16 cellular contexts compared by ENCODE assay signal in genomic region chr3:149020196-149020838, GRCh38. TPM values are rescaled to one million over a fixed set of nuclear protein-coding genes. Genes with fewer than 3 reads are reported as not detected.
DNase-seq lines count a peak whose midpoint lies in the region; ATAC-seq and TF ChIP-seq lines count a peak whose summit lies in the region.
"Had no signal": no experiment of that assay in that cellular context is flagged by ENCODE, and none has a peak within 500 bp of the region (broad histone marks: within the 10 kb centered on the region; RNA-seq: fewer than 3 reads in every experiment).

No MANE protein-coding gene starts in this region.

- no peak for TF ChIP-seq CTCF in gastrocnemius medialis (IDR thresholded peaks at IDR 0.05 in 4 of 5, conservative IDR thresholded peaks at IDR 0.05 in 1 of 5)

- peak overlapping the region; percentile 98 to 100 (median 100) for H3K27ac ChIP-seq in gastrocnemius medialis
- H3K27ac ChIP-seq: Peyer's patch had no signal

- intact Hi-C loops in activated CD4-positive, alpha-beta T cell treated with anti-CD3 and anti-CD28 coated beads, Interleukin-2, amount 10 ng/mL, durations not matched to agents 24 days and 14 days (cut with micrococcal nuclease) = no loop called here
- intact Hi-C loops in left cardiac atrium (cut with DNase I) (loop anchor here in 1 of 2 donors (5.0 kb wide), 1 partner anchor 63 kb away; no protein-coding TSS in a partner anchor), gastrocnemius medialis (cut with DNase I; ENCODE audit: low total_unique reads) (no loop called here)

- peaks cover 8% of the 10 kb centered on the region for H3K9me3 Mint-ChIP-seq in activated CD4-positive, alpha-beta T cell treated with anti-CD3 and anti-CD28 coated beads, Interleukin-2, amount 10 ng/mL, durations not matched to agents 24 days and 14 days
- H3K9me3 Mint-ChIP-seq in activated T-helper 17 cell treated with anti-CD3 and anti-CD28 coated beads, Interleukin-2, amount 50 U/mL, for 72 hours = no peaks in the 10 kb centered on the region

- peak; percentile 21 for DNase-seq in activated CD4-positive, alpha-beta T cell treated with anti-CD3 and anti-CD28 coated beads, Interleukin-2, amount 10 ng/mL, durations not matched to agents 24 days and 14 days
- DNase-seq in activated CD4-positive, alpha-beta T cell treated with anti-CD3 and anti-CD28 coated beads, Interleukin-2, amount 50 U/mL, for 1 hour = no peak
- no peak for DNase-seq in left cardiac atrium
- DNase-seq in gastrocnemius medialis = peak in 1 of 2 donors; percentile 69
- no peak for DNase-seq in stimulated activated CD4-positive, alpha-beta T cell treated with anti-CD3 and anti-CD28 coated beads, Interleukin-4, amount 100 ng/mL, for 4 hours
- DNase-seq in NCI-H146 treated with DMSO at 0.1 percent for 48 hours (lab: John Stamatoyannopoulos, UW; ENCODE audit: unreplicated experiment) = no peak
- DNase-seq: activated CD4-positive, alpha-beta T cell treated with anti-CD3 and anti-CD28 coated beads for 1 hour; COR-L47; effector CD4-positive, alpha-beta T cell; NCI-H1694 treated with DMSO at 0.1 percent for 48 hours; Peyer's patch; T-cell had no signal

- no peak for TF ChIP-seq POLR2A in gastrocnemius medialis (IDR thresholded peaks at IDR 0.05)

- H3K36me3 Mint-ChIP-seq in activated CD4-positive, alpha-beta T cell treated with anti-CD3 and anti-CD28 coated beads, Interleukin-2, amount 10 ng/mL, durations not matched to agents 24 days and 14 days (ENCODE audit: low read depth) = peaks cover 34% of the 10 kb centered on the region
- H3K36me3 Mint-ChIP-seq in activated T-helper 17 cell treated with anti-CD3 and anti-CD28 coated beads, Interleukin-2, amount 50 U/mL, for 72 hours (ENCODE audit: low read depth) = peaks cover 82% of the 10 kb centered on the region

- no peak overlapping the region for H3K27ac Mint-ChIP-seq in activated CD4-positive, alpha-beta T cell treated with anti-CD3 and anti-CD28 coated beads, Interleukin-2, amount 10 ng/mL, durations not matched to agents 24 days and 14 days
- H3K27ac Mint-ChIP-seq in activated T-helper 17 cell treated with anti-CD3 and anti-CD28 coated beads, Interleukin-2, amount 50 U/mL, for 72 hours = peak overlapping the region; percentile 14

- peaks cover 69 to 76% of the 10 kb centered on the region in 2 donors for H3K4me1 ChIP-seq in gastrocnemius medialis
- H3K4me1 ChIP-seq: Peyer's patch had no signal

- no peak overlapping the region for H3K4me3 ChIP-seq in gastrocnemius medialis
- H3K4me3 ChIP-seq: Peyer's patch, smooth muscle cell had no signal

- no peaks in the 10 kb centered on the region for H3K27me3 ChIP-seq in gastrocnemius medialis
- H3K27me3 ChIP-seq: Peyer's patch had no signal

- peaks cover 11% of the 10 kb centered on the region for H3K4me1 Mint-ChIP-seq in activated CD4-positive, alpha-beta T cell treated with anti-CD3 and anti-CD28 coated beads, Interleukin-2, amount 10 ng/mL, durations not matched to agents 24 days and 14 days
- H3K4me1 Mint-ChIP-seq in activated T-helper 17 cell treated with anti-CD3 and anti-CD28 coated beads, Interleukin-2, amount 50 U/mL, for 72 hours = peaks cover 21% of the 10 kb centered on the region

- H3K4me3 Mint-ChIP-seq in activated CD4-positive, alpha-beta T cell treated with anti-CD3 and anti-CD28 coated beads, Interleukin-2, amount 10 ng/mL, durations not matched to agents 24 days and 14 days = no peak overlapping the region
- peak overlapping the region; percentile 36 for H3K4me3 Mint-ChIP-seq in activated T-helper 17 cell treated with anti-CD3 and anti-CD28 coated beads, Interleukin-2, amount 50 U/mL, for 72 hours
- H3K4me3 Mint-ChIP-seq: neural crest cell, T-cell had no signal

- ATAC-seq in activated T-helper 17 cell treated with anti-CD3 and anti-CD28 coated beads, Interleukin-2, amount 50 U/mL, for 72 hours (replicated peaks) = peak; percentile 39
- ATAC-seq in left cardiac atrium (peak; percentile 42 to 54), gastrocnemius medialis (peak in 1 of 2 donors; percentile 18), HG03439 (IDR thresholded peaks at IDR 0.05; ENCODE audit: unreplicated experiment) (no peak)
- ATAC-seq: T-cell had no signal

- H3K36me3 ChIP-seq in gastrocnemius medialis = peaks cover 0 to 46% of the 10 kb centered on the region in 2 donors

- in situ Hi-C loops in gastrocnemius medialis (cut with MboI; ENCODE audit: low sequenced_read_pairs in 4 of 4) = loop anchor here in 2 of 4 donors (10.0 to 25.0 kb wide), 3 partner anchors 46 to 1042 kb away; no protein-coding TSS in a partner anchor

- no peaks in the 10 kb centered on the region for H3K27me3 Mint-ChIP-seq in activated CD4-positive, alpha-beta T cell treated with anti-CD3 and anti-CD28 coated beads, Interleukin-2, amount 10 ng/mL, durations not matched to agents 24 days and 14 days
- H3K27me3 Mint-ChIP-seq in activated T-helper 17 cell treated with anti-CD3 and anti-CD28 coated beads, Interleukin-2, amount 50 U/mL, for 72 hours = no peaks in the 10 kb centered on the region
- H3K27me3 Mint-ChIP-seq: T-cell had no signal

- H3K9me3 ChIP-seq in gastrocnemius medialis = no peaks in the 10 kb centered on the region
- H3K9me3 ChIP-seq: Peyer's patch had no signal

RNA-seq across cellular contexts. Expression of gene GYG1, which starts 29.0 kb away (rescaled TPM):
- total RNA-seq in activated CD4-positive, alpha-beta T cell treated with anti-CD3 and anti-CD28 coated beads, Interleukin-2, amount 10 ng/mL, durations not matched to agents 24 days and 14 days = 27.4 and 28.0 TPM in 2 replicates
- 10 to 100 TPM; 17.1 to 37.4 TPM for total RNA-seq in activated T-helper 17 cell treated with anti-CD3 and anti-CD28 coated beads, Interleukin-2, amount 50 U/mL, for 72 hours
- total RNA-seq in left cardiac atrium (100 to 1,000 TPM; 104 to 125 TPM), gastrocnemius medialis (100 to 1,000 TPM; 298 to 526 (median 331) TPM)
